In genomic region chr11:81644239-81644840, GRCh38 we compare ENCODE assay signal across 8 cellular contexts.
DNase-seq lines count a peak whose midpoint lies in the region; ATAC-seq and TF ChIP-seq lines count a peak whose summit lies in the region.

No MANE protein-coding gene starts in this region.

- POLR2A ChIA-PET in PC-3 (lab: Charles Lee; ENCODE audit: unreplicated experiment), result no interaction called here

- H3K9me3 Mint-ChIP-seq in naive B cell, result no peaks in the 10 kb centered on the region

- H2AFZ ChIP-seq in DND-41 (ENCODE audit: low read depth, low read length) (no peak overlapping the region), PC-3 (ENCODE audit: low read length) (no peak overlapping the region)

- no peak overlapping the region for H3K27ac Mint-ChIP-seq in naive B cell

- CTCF ChIA-PET in PC-3 (lab: Charles Lee), result interaction anchor here (0.6 kb wide), 2 partner anchors 1051 to 1090 kb away, joined by 3 read pairs; no protein-coding TSS in a partner anchor

- intact Hi-C loops in PC-3 (cut with micrococcal nuclease) (no loop called here), colonic mucosa (cut with DNase I) (loop anchor here (5.0 kb wide), 1 partner anchor 1053 kb away; no protein-coding TSS in a partner anchor)

- H3K36me3 Mint-ChIP-seq in naive B cell, result no peaks in the 10 kb centered on the region

- peak; percentile 10 for DNase-seq in 8988T
- peak; percentile 25 for DNase-seq in DND-41
- peak; percentile 21 for DNase-seq in HK-2 (ENCODE audit: unreplicated experiment)
- DNase-seq in PC-3, result peak; percentile 67
- DNase-seq in colonic mucosa, result no peak
- DNase-seq in naive B cell, result peak; percentile 26
- DNase-seq in middle frontal gyrus (ENCODE audit: extremely low spot score, low spot score), result no peak

- ATAC-seq in DND-41 (ENCODE audit: insufficient read depth, low read depth) (peak; percentile 78), GM21528 (IDR thresholded peaks at IDR 0.05; ENCODE audit: low FRiP score, unreplicated experiment) (peak; percentile 93), PC-3 (peak; percentile 69), naive B cell (ENCODE audit: low read depth in 2 of 2) (peak in 1 of 2 donors; percentile 61)

- peaks cover 0 to 3% (median 0%) of the 10 kb centered on the region in 3 donors for H3K4me1 Mint-ChIP-seq in naive B cell

- H3K36me3 ChIP-seq in DND-41 (ENCODE audit: insufficient read depth, low read length) (no peaks in the 10 kb centered on the region), PC-3 (ENCODE audit: low read depth, low read length) (no peaks in the 10 kb centered on the region), colonic mucosa (no peaks in the 10 kb centered on the region)

- TF ChIP-seq CTCF in DND-41 (IDR thresholded peaks at IDR 0.05; ENCODE audit: borderline replicate concordance, extremely low read depth, low read length, poor library complexity, severe bottlenecking) (peak; percentile 76), PC-3 (conservative IDR thresholded peaks at IDR 0.05; ENCODE audit: low read depth, low read length) (peak; percentile 87), colonic mucosa (IDR thresholded peaks at IDR 0.05) (peak; percentile 64)

- H3K27me3 Mint-ChIP-seq in naive B cell, result peaks cover 0 to 9% (median 4%) of the 10 kb centered on the region in 3 donors

- H3K27ac ChIP-seq in DND-41 (ENCODE audit: low read length), result no peak overlapping the region
- H3K27ac ChIP-seq in PC-3 (ENCODE audit: low read length), result no peak overlapping the region
- H3K27ac ChIP-seq in colonic mucosa, result no peak overlapping the region

- H3K79me2 ChIP-seq in DND-41 (ENCODE audit: insufficient read depth, low read length) (no peaks in the 10 kb centered on the region), PC-3 (ENCODE audit: low read length) (no peaks in the 10 kb centered on the region)

- no peaks in the 10 kb centered on the region for H3K9me3 ChIP-seq in DND-41 (ENCODE audit: insufficient read depth, low read length, severe bottlenecking)
- no peaks in the 10 kb centered on the region for H3K9me3 ChIP-seq in PC-3 (ENCODE audit: low read length)
- no peaks in the 10 kb centered on the region for H3K9me3 ChIP-seq in colonic mucosa

- no peak overlapping the region for H3K4me3 Mint-ChIP-seq in naive B cell

- H4K20me1 ChIP-seq in DND-41 (ENCODE audit: insufficient read depth, low read length), result no peaks in the 10 kb centered on the region
- H4K20me1 ChIP-seq in PC-3 (ENCODE audit: low read length), result no peaks in the 10 kb centered on the region

- no TSS peak for BruUV-seq in PC-3 (replicated peaks; lab: Mats Ljungman, UMichigan)

- no peaks in the 10 kb centered on the region for H3K9me2 ChIP-seq in PC-3 (replicated peaks; ENCODE audit: low read length)

- H3K9ac ChIP-seq in DND-41 (ENCODE audit: low read depth, low read length) (no peak overlapping the region), PC-3 (ENCODE audit: low read length) (no peak overlapping the region), colonic mucosa (ENCODE audit: low read depth in 2 of 2, low read length in 2 of 2) (no peak overlapping the region)

- H3K27me3 ChIP-seq in DND-41 (ENCODE audit: insufficient read depth, low read length, poor library complexity), result no peaks in the 10 kb centered on the region
- H3K27me3 ChIP-seq in PC-3 (ENCODE audit: low read length), result no peaks in the 10 kb centered on the region
- H3K27me3 ChIP-seq in colonic mucosa, result no peaks in the 10 kb centered on the region

- H3K4me3 ChIP-seq in DND-41 (ENCODE audit: low read depth in 1 of 2, low read length in 2 of 2) (no peak overlapping the region), PC-3 (ENCODE audit: low read length) (no peak overlapping the region), colonic mucosa (no peak overlapping the region)

- H3F3A ChIP-seq in PC-3 (ENCODE audit: low read length, unreplicated experiment), result no peaks in the 10 kb centered on the region

- H3K4me2 ChIP-seq in DND-41 (ENCODE audit: insufficient read depth, low read length) (no peak overlapping the region), PC-3 (ENCODE audit: low read length) (no peak overlapping the region)

- no peaks in the 10 kb centered on the region for H3K4me1 ChIP-seq in DND-41 (ENCODE audit: insufficient read depth, low read length)
- H3K4me1 ChIP-seq in PC-3 (ENCODE audit: insufficient read depth, low read length), result no peaks in the 10 kb centered on the region
- no peaks in the 10 kb centered on the region for H3K4me1 ChIP-seq in colonic mucosa

Comparison
In these comparisons a context has a peak if more than half of its experiments do, and no peak if none do; other contexts are left out.
1. DNase-seq: peak in 8988T (single experiment), DND-41 (single experiment), HK-2 (single experiment), PC-3 (single experiment) and naive B cell (single experiment); none in colonic mucosa (single experiment) and middle frontal gyrus (single experiment).
2. Peak in every context shown above with its lines, with median percentiles within 50 percentile points of each other: CTCF ChIP-seq.